13 cellular contexts compared by ENCODE assay signal in genomic region chr22:30279389-30279788, GRCh38. TPM values are rescaled to one million over a fixed set of nuclear protein-coding genes. Genes with fewer than 3 reads are reported as not detected.
A peak's percentile ranks its signal among the peaks of the same experiment; 100 is the strongest.
DNase-seq lines count a peak whose midpoint lies in the region; ATAC-seq, FAIRE-seq and TF ChIP-seq lines count a peak whose summit lies in the region.
"Had no signal": no experiment of that assay in that cellular context is flagged by ENCODE, and none has a peak within 500 bp of the region (broad histone marks: within the 10 kb centered on the region; RNA-seq: fewer than 3 reads in every experiment).

No MANE protein-coding gene starts in this region.

- DNase-seq in Right ventricle myocardium inferior (ENCODE audit: missing footprints) (peak; percentile 87), right atrium auricular region (ENCODE audit: low spot score) (no peak), T-helper 17 cell (no peak), lower lobe of right lung (peak; percentile 90), NCI-H82 treated with DMSO at 0.1 percent for 48 hours (lab: John Stamatoyannopoulos, UW; ENCODE audit: unreplicated experiment) (no peak), Peyer's patch (no peak), GM12891 (ENCODE audit: insufficient read length, low spot score) (no peak), NCI-H82 (lab: John Stamatoyannopoulos, UW) (no peak)
- DNase-seq: activated T-cell treated with anti-CD3 and anti-CD28 coated beads, Interleukin-2, amount 50 U/mL, for 4 hours; DMS79; NCI-H1092; NCI-H510A; SHP77 treated with DMSO at 0.1 percent for 48 hours had no signal

- H3K27ac ChIP-seq in right atrium auricular region (no peak overlapping the region), lower lobe of right lung (no peak overlapping the region), Peyer's patch (no peak overlapping the region)

- intact Hi-C loops in Right ventricle myocardium inferior (cut with DNase I) (loop anchor here (5.0 kb wide), 1 partner anchor 108 kb away; the partner anchor contains the start of gene RNF215), lower lobe of right lung (cut with DNase I) (no loop called here)

- peak overlapping the region; percentile 47 for H3K4me3 Mint-ChIP-seq in T-helper 17 cell
- H3K4me3 Mint-ChIP-seq: activated T-cell treated with anti-CD3 and anti-CD28 coated beads, Interleukin-2, amount 50 U/mL, for 4 hours had no signal

- no peak overlapping the region for H3K27ac Mint-ChIP-seq in T-helper 17 cell

- H3K36me3 ChIP-seq in right atrium auricular region (no peaks in the 10 kb centered on the region), lower lobe of right lung (peaks cover 5% of the 10 kb centered on the region), Peyer's patch (no peaks in the 10 kb centered on the region)

- H3K4me1 Mint-ChIP-seq in T-helper 17 cell: peaks cover 40% of the 10 kb centered on the region

- no peak overlapping the region for H3K4me3 ChIP-seq in right atrium auricular region
- H3K4me3 ChIP-seq in lower lobe of right lung: no peak overlapping the region
- no peak overlapping the region for H3K4me3 ChIP-seq in Peyer's patch

- H3K27me3 ChIP-seq in right atrium auricular region (no peaks in the 10 kb centered on the region), lower lobe of right lung (ENCODE audit: low read depth) (no peaks in the 10 kb centered on the region), Peyer's patch (no peaks in the 10 kb centered on the region)

- FAIRE-seq in GM12891 (lab: Jason Lieb, UNC): no peak

- ATAC-seq in Right ventricle myocardium inferior: peak; percentile 36
- ATAC-seq in T-helper 17 cell: no peak
- peak; percentile 70 to 77 for ATAC-seq in lower lobe of right lung
- ATAC-seq: activated T-cell treated with anti-CD3 and anti-CD28 coated beads, Interleukin-2, amount 50 U/mL, for 4 hours had no signal

- TF ChIP-seq CTCF in right atrium auricular region (IDR thresholded peaks at IDR 0.05) (no peak), lower lobe of right lung (IDR thresholded peaks at IDR 0.05) (no peak), Peyer's patch (IDR thresholded peaks at IDR 0.05) (no peak)

- TF ChIP-seq POLR2A in Peyer's patch (IDR thresholded peaks at IDR 0.05): no peak
- TF ChIP-seq POLR2A in GM12891 (IDR thresholded peaks at IDR 0.05; ENCODE audit: low read depth, low read length): no peak

- H3K9me3 ChIP-seq in right atrium auricular region (no peaks in the 10 kb centered on the region), T-helper 17 cell (ENCODE audit: control insufficient read depth, low read length, poor library complexity, severe bottlenecking) (no peaks in the 10 kb centered on the region), lower lobe of right lung (no peaks in the 10 kb centered on the region), Peyer's patch (no peaks in the 10 kb centered on the region)

- no peaks in the 10 kb centered on the region for H3K36me3 Mint-ChIP-seq in T-helper 17 cell (ENCODE audit: low read depth)

- H3K27me3 Mint-ChIP-seq in T-helper 17 cell: no peaks in the 10 kb centered on the region

- peaks cover 0 to 14% of the 10 kb centered on the region in 2 donors for H3K4me1 ChIP-seq in right atrium auricular region
- H3K4me1 ChIP-seq in lower lobe of right lung: peaks cover 38% of the 10 kb centered on the region
- peaks cover 0 to 20% (median 2%) of the 10 kb centered on the region in 4 donors for H3K4me1 ChIP-seq in Peyer's patch

TF ChIP-seq in GM12891, 5 proteins besides CTCF, POLR2A, EP300 and RAD21:
- no peak for TF ChIP-seq SPI1 (IDR thresholded peaks at IDR 0.05; ENCODE audit: low read depth, low read length)
- TF ChIP-seq PAX5 (IDR thresholded peaks at IDR 0.05; ENCODE audit: insufficient read depth, low read length, severe bottlenecking): no peak
- no peak for TF ChIP-seq TAF1 (IDR thresholded peaks at IDR 0.05; ENCODE audit: low read depth, low read length)
- TF ChIP-seq POLR2AphosphoS5 (IDR thresholded peaks at IDR 0.05; ENCODE audit: low read depth, low read length): no peak
- TF ChIP-seq POU2F2 (IDR thresholded peaks at IDR 0.05; ENCODE audit: low read depth, low read length): no peak

RNA-seq across cellular contexts. Expression of gene CASTOR1, which starts 9.9 kb away (rescaled TPM):
- total RNA-seq in Right ventricle myocardium inferior: 8.2 TPM
- total RNA-seq in right atrium auricular region: 10 to 100 TPM in 1 of 2 donors, 1 to 10 TPM in 1; 8.1 to 12.5 TPM
- 10 to 100 TPM; 10.6 to 12.4 TPM for total RNA-seq in T-helper 17 cell
- total RNA-seq in lower lobe of right lung: 16.2 TPM
- total RNA-seq in Peyer's patch: 10 to 100 TPM in 1 of 4 donors, 1 to 10 TPM in 3; 1.8 to 11.6 (median 6.0) TPM
- polyA plus RNA-seq in GM12891 (2012; ENCODE audit: low read depth, missing spikeins): 4.6 TPM

RNA-seq across cellular contexts. Expression of gene OSM, which starts 12.7 kb away (rescaled TPM):
- total RNA-seq in Right ventricle myocardium inferior (0.19 TPM), right atrium auricular region (1 to 10 TPM in 1 of 2 donors, under 1 TPM in 1; 0.63 to 1.6 TPM), T-helper 17 cell (10 to 100 TPM; 29.1 to 35.2 TPM), lower lobe of right lung (1.1 TPM), Peyer's patch (not detected)
- 0.28 TPM for polyA plus RNA-seq in GM12891 (2012; ENCODE audit: low read depth, missing spikeins)

RNA-seq across cellular contexts. Expression of gene LIF, which starts 32.8 kb away (rescaled TPM):
- total RNA-seq in Right ventricle myocardium inferior (0.27 TPM), right atrium auricular region (1 to 10 TPM in 1 of 2 donors, under 1 TPM in 1; 0.79 to 8.9 TPM), T-helper 17 cell (1 to 10 TPM; 1.8 to 5.3 TPM), lower lobe of right lung (3.1 TPM), Peyer's patch (10 to 100 TPM in 2 of 4 donors, 1 to 10 TPM in 2; 7.4 to 19.3 (median 10.6) TPM)
- polyA plus RNA-seq in GM12891 (2012; ENCODE audit: low read depth, missing spikeins): 2.4 TPM

RNA-seq across cellular contexts. Expression of gene TBC1D10A, which starts 47.4 kb away (rescaled TPM):
- total RNA-seq in Right ventricle myocardium inferior: 7.1 TPM
- 1 to 10 TPM; 5.9 to 9.3 TPM for total RNA-seq in right atrium auricular region
- 10 to 100 TPM; 46.9 to 63.1 TPM for total RNA-seq in T-helper 17 cell
- total RNA-seq in lower lobe of right lung: 27.4 TPM
- 10 to 100 TPM; 18.4 to 25.9 (median 20.8) TPM for total RNA-seq in Peyer's patch
- 12.7 TPM for polyA plus RNA-seq in GM12891 (2012; ENCODE audit: low read depth, missing spikeins)

Comparison
In these comparisons a context has a peak if more than half of its experiments do, and no peak if none do; other contexts are left out.
1. DNase-seq: peak in Right ventricle myocardium inferior (single experiment) and lower lobe of right lung (single experiment); none in right atrium auricular region (single experiment), T-helper 17 cell (0 of 3), NCI-H82 treated with DMSO at 0.1 percent for 48 hours (single experiment), Peyer's patch (0 of 3), GM12891 (single experiment) and NCI-H82 (single experiment).
2. RNA of gene OSM, which starts 12.7 kb away (total RNA-seq): 29.1 to 35.2 TPM in T-helper 17 cell; 0.63 to 1.6 TPM in right atrium auricular region, 1.1 TPM in lower lobe of right lung (single experiment), 0.19 TPM in Right ventricle myocardium inferior (single experiment) and not detected in Peyer's patch; every median in the first group is over 10 times any median in the second.